8 cellular contexts compared by ENCODE assay signal in genomic region chr17:21039839-21040575, GRCh38. TPM values are rescaled to one million over a fixed set of nuclear protein-coding genes. Genes with fewer than 3 reads are reported as not detected.
DNase-seq lines count a peak whose midpoint lies in the region; ATAC-seq and TF ChIP-seq lines count a peak whose summit lies in the region.

No MANE protein-coding gene starts in this region.

- no peaks in the 10 kb centered on the region for H3K9me3 Mint-ChIP-seq in CD4-positive, CD25-positive, alpha-beta regulatory T cell
- H3K9me3 Mint-ChIP-seq in stimulated activated naive CD8-positive, alpha-beta T cell treated with anti-CD3 and anti-CD28 coated beads, Interleukin-15, amount 100 ng/mL, for 72 hours = no peaks in the 10 kb centered on the region

- H3K4me1 Mint-ChIP-seq in CD4-positive, CD25-positive, alpha-beta regulatory T cell = peaks cover 25 to 70% (median 54%) of the 10 kb centered on the region in 4 donors
- peaks cover 53% of the 10 kb centered on the region for H3K4me1 Mint-ChIP-seq in stimulated activated naive CD8-positive, alpha-beta T cell treated with anti-CD3 and anti-CD28 coated beads, Interleukin-15, amount 100 ng/mL, for 72 hours

- peaks cover 58% of the 10 kb centered on the region for H3K4me1 ChIP-seq in CD4-positive, CD25-positive, alpha-beta regulatory T cell (ENCODE audit: control insufficient read depth, insufficient read depth, low read length, poor library complexity, severe bottlenecking)
- peaks cover 9 to 38% (median 27%) of the 10 kb centered on the region in 4 donors for H3K4me1 ChIP-seq in liver (ENCODE audit: control insufficient read depth in 4 of 4, insufficient read depth in 4 of 4, low read length in 3 of 4)

- in situ Hi-C loops in astrocyte of the spinal cord (cut with HindIII; ENCODE audit: low sequenced_read_pairs) = no loop called here

- H3K36me3 ChIP-seq in CD4-positive, CD25-positive, alpha-beta regulatory T cell (ENCODE audit: control insufficient read depth, insufficient read depth, low read length) = peaks cover 6% of the 10 kb centered on the region
- peaks cover 0 to 2% (median 0%) of the 10 kb centered on the region in 4 donors for H3K36me3 ChIP-seq in liver (ENCODE audit: control insufficient read depth in 4 of 4, insufficient read depth in 3 of 4, low read depth in 1 of 4, low read length in 3 of 4)

- ATAC-seq in CD4-positive, CD25-positive, alpha-beta regulatory T cell (ENCODE audit: low read depth in 2 of 2) = no peak
- no peak for ATAC-seq in stimulated activated naive CD8-positive, alpha-beta T cell treated with anti-CD3 and anti-CD28 coated beads, Interleukin-15, amount 100 ng/mL, for 72 hours
- no peak for ATAC-seq in GM21717 (IDR thresholded peaks at IDR 0.05; ENCODE audit: unreplicated experiment)

- H3K4me3 ChIP-seq in CD4-positive, CD25-positive, alpha-beta regulatory T cell (ENCODE audit: low read depth, low read length) = peak overlapping the region; percentile 91
- no peak overlapping the region for H3K4me3 ChIP-seq in HL-60 (replicated peaks; ENCODE audit: insufficient read depth, low read length)
- peak overlapping the region; percentile 86 for H3K4me3 ChIP-seq in astrocyte of the spinal cord (ENCODE audit: low read depth, low read length)
- H3K4me3 ChIP-seq in liver (ENCODE audit: low read depth in 1 of 3, low read length in 3 of 3) = no peak overlapping the region

- H3K4me3 Mint-ChIP-seq in CD4-positive, CD25-positive, alpha-beta regulatory T cell = peak overlapping the region; percentile 93 to 99 (median 96)
- H3K4me3 Mint-ChIP-seq in stimulated activated naive CD8-positive, alpha-beta T cell treated with anti-CD3 and anti-CD28 coated beads, Interleukin-15, amount 100 ng/mL, for 72 hours = peak overlapping the region; percentile 99 to 100

- H3K27me3 Mint-ChIP-seq in CD4-positive, CD25-positive, alpha-beta regulatory T cell = no peaks in the 10 kb centered on the region
- no peaks in the 10 kb centered on the region for H3K27me3 Mint-ChIP-seq in stimulated activated naive CD8-positive, alpha-beta T cell treated with anti-CD3 and anti-CD28 coated beads, Interleukin-15, amount 100 ng/mL, for 72 hours

- 15% methylated on average over 6 of the region's 6 CpGs for whole genome bisulfite sequencing in liver

- peak; percentile 17 for TF ChIP-seq CTCF in HL-60 (IDR thresholded peaks at IDR 0.05; ENCODE audit: insufficient read depth, low read length)
- TF ChIP-seq CTCF in astrocyte of the spinal cord (IDR thresholded peaks at IDR 0.05; ENCODE audit: low read depth, low read length) = peak; percentile 46
- no peak for TF ChIP-seq CTCF in liver (IDR thresholded peaks at IDR 0.05; ENCODE audit: low read depth, low read length, missing input control)

- H3K27ac Mint-ChIP-seq in CD4-positive, CD25-positive, alpha-beta regulatory T cell = peak overlapping the region; percentile 45 to 95 (median 92)
- H3K27ac Mint-ChIP-seq in stimulated activated naive CD8-positive, alpha-beta T cell treated with anti-CD3 and anti-CD28 coated beads, Interleukin-15, amount 100 ng/mL, for 72 hours = peak overlapping the region; percentile 99

- DNase-seq in CD4-positive, CD25-positive, alpha-beta regulatory T cell = peak; percentile 10 to 55 (median 28)
- DNase-seq in HL-60 (ENCODE audit: low read depth in 1 of 2, low spot score in 1 of 2) = no peak
- peak; percentile 76 for DNase-seq in RPMI7951 (ENCODE audit: low read depth)
- peak; percentile 46 for DNase-seq in astrocyte of the spinal cord (ENCODE audit: low read depth, low spot score)
- peak; percentile 17 to 40 for DNase-seq in stimulated activated naive CD8-positive, alpha-beta T cell treated with anti-CD3 and anti-CD28 coated beads, Interleukin-15, amount 100 ng/mL, for 72 hours
- DNase-seq in GDM1 (lab: John Stamatoyannopoulos, UW) = no peak

- peak; percentile 52 to 61 for TF ChIP-seq RAD21 in liver (IDR thresholded peaks at IDR 0.05)

- no peaks in the 10 kb centered on the region for H3K9me3 ChIP-seq in CD4-positive, CD25-positive, alpha-beta regulatory T cell (ENCODE audit: control insufficient read depth in 2 of 2, low read length in 2 of 2)
- no peaks in the 10 kb centered on the region for H3K9me3 ChIP-seq in liver (ENCODE audit: control insufficient read depth in 4 of 4, low read length in 3 of 4)

- H3K36me3 Mint-ChIP-seq in CD4-positive, CD25-positive, alpha-beta regulatory T cell = peaks cover 8% of the 10 kb centered on the region

- peak overlapping the region; percentile 97 for H3K27ac ChIP-seq in CD4-positive, CD25-positive, alpha-beta regulatory T cell (ENCODE audit: insufficient read depth, low read length, poor library complexity, severe bottlenecking)
- H3K27ac ChIP-seq in HL-60 (replicated peaks) (no peak overlapping the region), liver (ENCODE audit: low read depth in 1 of 2, low read length in 2 of 2) (peak overlapping the region; percentile 35 to 40)

- H3K27me3 ChIP-seq in CD4-positive, CD25-positive, alpha-beta regulatory T cell (ENCODE audit: control insufficient read depth, insufficient read depth, low read length) = no peaks in the 10 kb centered on the region
- H3K27me3 ChIP-seq in HL-60 (ENCODE audit: insufficient read depth, poor library complexity, severe bottlenecking) = no peaks in the 10 kb centered on the region
- H3K27me3 ChIP-seq in liver (ENCODE audit: control insufficient read depth in 4 of 4, insufficient read depth in 4 of 4, low read length in 3 of 4) = no peaks in the 10 kb centered on the region

- no peak overlapping the region for H3K9ac ChIP-seq in liver (ENCODE audit: low read depth in 1 of 2, low read length in 2 of 2)

TF ChIP-seq in liver, 16 proteins besides CTCF, POLR2A, EP300 and RAD21:
- TF ChIP-seq ZBTB33 (IDR thresholded peaks at IDR 0.05) (no peak), YY1 (IDR thresholded peaks at IDR 0.05) (no peak), TAF1 (conservative IDR thresholded peaks at IDR 0.05) (no peak), HNF4A (conservative IDR thresholded peaks at IDR 0.05) (peak in 1 of 2 donors; percentile 15)

RNA-seq across cellular contexts. Expression of gene USP22, which starts 2.8 kb away (rescaled TPM):
- total RNA-seq in CD4-positive, CD25-positive, alpha-beta regulatory T cell = 152 TPM
- 10 to 100 TPM; 32.1 to 39.8 (median 37.9) TPM for polyA plus RNA-seq in CD4-positive, CD25-positive, alpha-beta regulatory T cell
- total RNA-seq in RPMI7951 (2014; rRNA removed; shearing (Covaris generic)) = 133 and 152 TPM in 2 replicates
- 100 to 1,000 TPM in 1 of 2 donors, 10 to 100 TPM in 1; 83.6 to 109 TPM for total RNA-seq in liver
- 10 to 100 TPM; 27.2 to 32.6 TPM for polyA plus RNA-seq in liver

Comparison
In these comparisons a context has a peak if more than half of its experiments do, and no peak if none do; other contexts are left out.
1. DNase-seq: peak in CD4-positive, CD25-positive, alpha-beta regulatory T cell (3 of 3), RPMI7951 (single experiment), astrocyte of the spinal cord (single experiment) and stimulated activated naive CD8-positive, alpha-beta T cell treated with anti-CD3 and anti-CD28 coated beads, Interleukin-15, amount 100 ng/mL, for 72 hours (2 of 2); none in HL-60 (0 of 2) and GDM1 (single experiment).
2. H3K4me3 ChIP-seq: peak in CD4-positive, CD25-positive, alpha-beta regulatory T cell (single experiment) and astrocyte of the spinal cord (single experiment); none in HL-60 (single experiment) and liver (0 of 3).